Comparison of ENCODE assay signal across 8 cellular contexts in the genomic region with DNA sequence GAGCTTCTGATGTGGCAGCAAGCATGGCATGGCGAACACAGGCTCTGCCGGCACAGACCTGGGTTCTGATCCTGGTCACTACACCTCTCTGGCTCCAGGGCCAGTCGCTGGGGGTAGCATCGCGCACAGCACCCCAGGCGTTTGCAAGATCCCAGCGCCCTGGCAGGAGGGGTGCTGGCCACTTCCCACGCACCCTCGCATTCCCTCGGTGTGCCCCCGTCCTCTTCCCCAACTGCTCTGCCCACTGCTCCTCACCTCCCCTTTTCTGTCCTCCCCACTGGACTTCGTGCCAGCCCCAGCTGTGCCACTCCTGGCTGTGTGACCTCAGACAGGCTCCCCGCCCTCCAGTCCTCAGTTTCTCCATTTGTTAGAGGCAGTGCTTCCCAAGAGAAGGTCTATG. TPM values are rescaled to one million over a fixed set of nuclear protein-coding genes. Genes with fewer than 3 reads are reported as not detected.
A peak's percentile ranks its signal among the peaks of the same experiment; 100 is the strongest.
DNase-seq lines count a peak whose midpoint lies in the region; ATAC-seq and TF ChIP-seq lines count a peak whose summit lies in the region.

No MANE protein-coding gene starts in this region.

- H3K4me1 Mint-ChIP-seq in Calu3 (ENCODE audit: low read depth, unreplicated experiment) = no peaks in the 10 kb centered on the region

- peaks cover 0 to 44% (median 38%) of the 10 kb centered on the region in 4 donors for H3K4me1 ChIP-seq in sigmoid colon

- TF ChIP-seq POLR2A in sigmoid colon (IDR thresholded peaks at IDR 0.05) = no peak

- no TSS peak for BruUV-seq in Calu3 (replicated peaks; lab: Mats Ljungman, UMichigan)

- peak overlapping the region; percentile 78 for H3K4me3 Mint-ChIP-seq in Calu3 (ENCODE audit: low read depth, unreplicated experiment)

- no peak for ATAC-seq in omental fat pad (ENCODE audit: low FRiP score)

- H3K9me3 Mint-ChIP-seq in Calu3 (ENCODE audit: low read depth, unreplicated experiment) = no peaks in the 10 kb centered on the region

- 67 to 88% methylated on average over 13 of the region's 13 CpGs for WGBS in sigmoid colon, 2 donors

- peaks cover 37% of the 10 kb centered on the region for H3K36me3 Mint-ChIP-seq in Calu3 (ENCODE audit: insufficient read depth, unreplicated experiment)

- intact Hi-C loops in Calu3 (cut with micrococcal nuclease; ENCODE audit: unreplicated experiment) (no loop called here), sigmoid colon (cut with DNase I) (no loop called here)

- H3K4me3 ChIP-seq in WERI-Rb-1 (ENCODE audit: low read depth, low read length) = no peak overlapping the region
- peak overlapping the region in 2 of 4 donors; percentile 76 to 83 for H3K4me3 ChIP-seq in sigmoid colon

- no peak for DNase-seq in Calu3
- DNase-seq in WERI-Rb-1 = no peak
- peak; percentile 78 for DNase-seq in globus pallidus (ENCODE audit: low spot score)
- DNase-seq in sigmoid colon = no peak
- DNase-seq in OCI-M1 (lab: John Stamatoyannopoulos, UW) = no peak
- no peak for DNase-seq in kidney tubule cell (ENCODE audit: low spot score)
- DNase-seq in NCI-H1436 (lab: John Stamatoyannopoulos, UW) = no peak
- DNase-seq in omental fat pad (ENCODE audit: low spot score) = no peak

- H3K9me3 ChIP-seq in WERI-Rb-1 (ENCODE audit: severe bottlenecking) = no peaks in the 10 kb centered on the region
- H3K9me3 ChIP-seq in sigmoid colon = no peaks in the 10 kb centered on the region

- CTCF ChIA-PET in Calu3 (lab: Charles Lee) = interaction anchor here (0.7 to 1.5 kb wide), 2 partner anchors 31 to 92 kb away, joined by 3 to 4 read pairs; no protein-coding TSS in a partner anchor

- TF ChIP-seq CTCF in Calu3 (IDR thresholded peaks at IDR 0.05; ENCODE audit: unreplicated experiment) (no peak), WERI-Rb-1 (IDR thresholded peaks at IDR 0.05; ENCODE audit: low read depth, low read length) (no peak), sigmoid colon (IDR thresholded peaks at IDR 0.05) (no peak), omental fat pad (IDR thresholded peaks at IDR 0.05) (no peak)

- peak overlapping the region; percentile 85 for H3K27ac ChIP-seq in WERI-Rb-1
- peak overlapping the region; percentile 84 to 90 (median 86) for H3K27ac ChIP-seq in sigmoid colon

- no peak for TF ChIP-seq EP300 in sigmoid colon (IDR thresholded peaks at IDR 0.05)

- no peaks in the 10 kb centered on the region for H3K27me3 Mint-ChIP-seq in Calu3 (ENCODE audit: unreplicated experiment)

- peaks cover 16% of the 10 kb centered on the region for H3K36me3 ChIP-seq in WERI-Rb-1
- peaks cover 0 to 34% (median 10%) of the 10 kb centered on the region in 4 donors for H3K36me3 ChIP-seq in sigmoid colon

- H3K27ac Mint-ChIP-seq in Calu3 (ENCODE audit: unreplicated experiment) = no peak overlapping the region

- H3K27me3 ChIP-seq in WERI-Rb-1 (ENCODE audit: insufficient read depth, low read depth, severe bottlenecking) (no peaks in the 10 kb centered on the region), sigmoid colon (no peaks in the 10 kb centered on the region)

RNA-seq across cellular contexts. Expression of a gene that starts 2.8 kb away (rescaled TPM):
- total RNA-seq in Calu3 (2022) (112 and 114 TPM in 2 replicates), sigmoid colon (100 to 1,000 TPM in 3 of 4 donors, 10 to 100 TPM in 1; 98.0 to 153 (median 127) TPM), omental fat pad (100 to 1,000 TPM in 3 of 4 donors, 10 to 100 TPM in 1; 78.7 to 124 (median 104) TPM)
- 100 to 1,000 TPM in 1 of 3 donors, 10 to 100 TPM in 2; 56.9 to 102 (median 95.5) TPM for polyA plus RNA-seq in sigmoid colon

RNA-seq across cellular contexts. Expression of a gene that starts 35.6 kb away (rescaled TPM):
- total RNA-seq in Calu3 (2022) = 19.9 and 24.7 TPM in 2 replicates
- 10 to 100 TPM in 3 of 4 donors, 1 to 10 TPM in 1; 9.3 to 19.1 (median 13.5) TPM for total RNA-seq in sigmoid colon
- 10 to 100 TPM in 1 of 3 donors, 1 to 10 TPM in 2; 7.8 to 16.3 (median 9.7) TPM for polyA plus RNA-seq in sigmoid colon
- 10 to 100 TPM in 1 of 4 donors, 1 to 10 TPM in 3; 4.8 to 11.7 (median 8.4) TPM for total RNA-seq in omental fat pad

RNA-seq across cellular contexts. Expression of a gene that starts 35.9 kb away (rescaled TPM):
- total RNA-seq in Calu3 (2022) (52.5 and 69.5 TPM in 2 replicates), sigmoid colon (10 to 100 TPM; 17.4 to 47.6 (median 22.6) TPM), omental fat pad (10 to 100 TPM; 17.3 to 27.6 (median 23.9) TPM)
- 10 to 100 TPM in 1 of 3 donors, 1 to 10 TPM in 2; 4.2 to 10.2 (median 4.2) TPM for polyA plus RNA-seq in sigmoid colon
